ENCODE assay signal across 22 cellular contexts in genomic region chr13:76934671-76935070, GRCh38. TPM values are rescaled to one million over a fixed set of nuclear protein-coding genes. Genes with fewer than 3 reads are reported as not detected.
A peak's percentile ranks its signal among the peaks of the same experiment; 100 is the strongest.
DNase-seq lines count a peak whose midpoint lies in the region; ATAC-seq and TF ChIP-seq lines count a peak whose summit lies in the region.
"Had no signal": no experiment of that assay in that cellular context is flagged by ENCODE, and none has a peak within 500 bp of the region (broad histone marks: within the 10 kb centered on the region; RNA-seq: fewer than 3 reads in every experiment).

No MANE protein-coding gene starts in this region.

- H3K9ac ChIP-seq in IMR-90 (ENCODE audit: low read depth, low read length), result no peak overlapping the region

- no peak overlapping the region for H3K23ac ChIP-seq in IMR-90 (ENCODE audit: low read depth, low read length)

- H3K4me3 ChIP-seq in IMR-90 (ENCODE audit: insufficient read depth, low read depth, low read length) (no peak overlapping the region), breast epithelium (no peak overlapping the region), right lobe of liver (no peak overlapping the region)
- H3K4me3 ChIP-seq: HAP-1, SJCRH30 had no signal

- no peak for TF ChIP-seq CTCF in IMR-90 (conservative IDR thresholded peaks at IDR 0.05; ENCODE audit: low read depth, low read length)
- no peak for TF ChIP-seq CTCF in chondrocyte (IDR thresholded peaks at IDR 0.05)
- TF ChIP-seq CTCF in nephron progenitor cell (IDR thresholded peaks at IDR 0.05), result no peak
- no peak for TF ChIP-seq CTCF in breast epithelium (IDR thresholded peaks at IDR 0.05)
- TF ChIP-seq CTCF in right lobe of liver (IDR thresholded peaks at IDR 0.05), result no peak

- no TSS peak for BruUV-seq in IMR-90 (replicated peaks; lab: Mats Ljungman, UMichigan)

- H3K27ac ChIP-seq in IMR-90 (ENCODE audit: insufficient read depth, low read length), result no peak overlapping the region
- no peak overlapping the region for H3K27ac ChIP-seq in breast epithelium
- H3K27ac ChIP-seq in right lobe of liver, result no peak overlapping the region
- H3K27ac ChIP-seq: HL-60, SJCRH30 had no signal

- no peak overlapping the region for H2BK120ac ChIP-seq in IMR-90 (ENCODE audit: low read depth, low read length)

- no peaks in the 10 kb centered on the region for H3K79me1 ChIP-seq in IMR-90 (ENCODE audit: low read depth in 1 of 2, low read length in 2 of 2)

- no peak overlapping the region for H3K4ac ChIP-seq in IMR-90 (ENCODE audit: low read depth, low read length)

- H3K9me3 Mint-ChIP-seq in chondrocyte (ENCODE audit: low read depth) (peaks cover 21% of the 10 kb centered on the region), nephron progenitor cell (peaks cover 6% of the 10 kb centered on the region)

- H3K27ac Mint-ChIP-seq in chondrocyte (ENCODE audit: unreplicated experiment) (peak overlapping the region; percentile 8), nephron progenitor cell (peak overlapping the region; percentile 61)
- H3K27ac Mint-ChIP-seq: CD14-positive monocyte, IgD-negative memory B cell had no signal

- in situ Hi-C loops in IMR-90 (cut with MboI; ENCODE audit: low sequenced_read_pairs), result no loop called here

- no peak overlapping the region for H4K5ac ChIP-seq in IMR-90 (ENCODE audit: low read depth, low read length)

- no peak overlapping the region for H2BK15ac ChIP-seq in IMR-90 (ENCODE audit: low read depth, low read length)

- CTCF ChIA-PET in IMR-90 (lab: Yijun Ruan, JAX), result no interaction called here

- H2AK9ac ChIP-seq in IMR-90 (replicated peaks; ENCODE audit: low read depth, low read length, poor library complexity), result no peak overlapping the region

- H4K91ac ChIP-seq in IMR-90 (ENCODE audit: insufficient read depth, low read depth, low read length), result no peak overlapping the region

- DNase-seq in GM03348 (ENCODE audit: low spot score) (peak; percentile 9), IMR-90 (no peak), chondrocyte (ENCODE audit: low spot score) (no peak), nephron progenitor cell (no peak), breast epithelium (ENCODE audit: low spot score in 2 of 2) (no peak), right lobe of liver (no peak)
- DNase-seq: ACHN, DMS153, Karpas-422, NCI-H1092, NCI-H1436 treated with DMSO at 0.1 percent for 48 hours, NCI-H2029, NCI-H510A, NCI-H774, SJCRH30, T-helper 2 cell had no signal

- H3K14ac ChIP-seq in IMR-90 (replicated peaks; ENCODE audit: low read depth, low read length), result no peak overlapping the region

- no peak for TF ChIP-seq RAD21 in IMR-90 (IDR thresholded peaks at IDR 0.05; ENCODE audit: low read length)

- no CpG with 5 or more reads among the region's 1 CpG for WGBS in IMR-90 (ENCODE audit: extremely low coverage in 2 of 2, insufficient read length in 1 of 2), 2 experiments
- 93% methylated on average over 1 of the region's 1 CpG for WGBS in right lobe of liver (ENCODE audit: insufficient coverage, low coverage, low lambda C conversion rate, missing lambda C conversion rate)

- no peak overlapping the region for H3K56ac ChIP-seq in IMR-90 (ENCODE audit: extremely low read depth, insufficient read depth, low read length)

- H3K18ac ChIP-seq in IMR-90 (ENCODE audit: low read depth, low read length), result no peak overlapping the region

- peak; percentile 40 for ATAC-seq in IMR-90 (ENCODE audit: low read depth)
- no peak for ATAC-seq in HG03097 (IDR thresholded peaks at IDR 0.05; ENCODE audit: low FRiP score, unreplicated experiment)
- ATAC-seq in right lobe of liver, result no peak

- peaks cover 4% of the 10 kb centered on the region for H3K4me1 ChIP-seq in IMR-90 (ENCODE audit: control insufficient read depth, insufficient read depth, low read length)
- no peaks in the 10 kb centered on the region for H3K4me1 ChIP-seq in breast epithelium
- H3K4me1 ChIP-seq in right lobe of liver, result no peaks in the 10 kb centered on the region
- H3K4me1 ChIP-seq: HAP-1 had no signal

- H3K9me3 ChIP-seq in IMR-90 (ENCODE audit: control insufficient read depth, insufficient read depth, low read length), result peaks cover 4% of the 10 kb centered on the region; the same call in 1 of the 2 replicates
- peaks cover 0 to 5% of the 10 kb centered on the region in 2 donors for H3K9me3 ChIP-seq in breast epithelium
- no peaks in the 10 kb centered on the region for H3K9me3 ChIP-seq in right lobe of liver
- H3K9me3 ChIP-seq: HAP-1, SJCRH30 had no signal

- H3K9me1 ChIP-seq in IMR-90 (ENCODE audit: insufficient read depth, low read length), result no peaks in the 10 kb centered on the region

- no peak overlapping the region for H4K8ac ChIP-seq in IMR-90 (ENCODE audit: low read depth in 2 of 2, low read length in 2 of 2)

- H3K4me1 Mint-ChIP-seq in chondrocyte (ENCODE audit: low read depth) (peaks cover 29% of the 10 kb centered on the region), nephron progenitor cell (no peaks in the 10 kb centered on the region)
- H3K4me1 Mint-ChIP-seq: IgD-negative memory B cell had no signal

- no peak overlapping the region for H2AFZ ChIP-seq in IMR-90 (replicated peaks; ENCODE audit: low read length, poor library complexity)

- H3K4me3 Mint-ChIP-seq in chondrocyte (ENCODE audit: unreplicated experiment), result no peak overlapping the region
- H3K4me3 Mint-ChIP-seq in nephron progenitor cell, result no peak overlapping the region
- H3K4me3 Mint-ChIP-seq: CD14-positive monocyte, IgD-negative memory B cell had no signal

- no peak overlapping the region for H2BK20ac ChIP-seq in IMR-90 (ENCODE audit: low read depth, low read length)

- H2AK5ac ChIP-seq in IMR-90 (ENCODE audit: low read depth, low read length), result no peak overlapping the region

- H3K27me3 ChIP-seq in IMR-90 (ENCODE audit: control insufficient read depth, insufficient read depth, low read length) (peaks cover 2% of the 10 kb centered on the region; the same call in 1 of the 2 replicates), breast epithelium (no peaks in the 10 kb centered on the region), right lobe of liver (no peaks in the 10 kb centered on the region)
- H3K27me3 ChIP-seq: SJCRH30 had no signal

- no peak overlapping the region for H3K4me2 ChIP-seq in IMR-90 (ENCODE audit: low read depth, low read length)

- no peak overlapping the region for H2BK5ac ChIP-seq in IMR-90 (ENCODE audit: low read depth, low read length, poor library complexity, severe bottlenecking)

- TF ChIP-seq POLR2A in IMR-90 (IDR thresholded peaks at IDR 0.05; ENCODE audit: low read depth, low read length) (no peak), breast epithelium (IDR thresholded peaks at IDR 0.05) (no peak), right lobe of liver (IDR thresholded peaks at IDR 0.05) (no peak)

- POLR2A ChIA-PET in IMR-90 (lab: Charles Lee; ENCODE audit: unreplicated experiment), result no interaction called here

- intact Hi-C loops in IMR-90 (cut with micrococcal nuclease), result no loop called here
- intact Hi-C loops in breast epithelium (cut with DNase I; ENCODE audit: low total_unique reads), result no loop called here
- intact Hi-C loops in right lobe of liver (cut with DNase I), result no loop called here

- H4K20me1 ChIP-seq in IMR-90 (ENCODE audit: insufficient read depth, low read length), result no peaks in the 10 kb centered on the region

- dilution Hi-C loops in IMR-90 (cut with HindIII; ENCODE audit: low sequenced_read_pairs, unreplicated experiment), result no loop called here

- H3K36me3 Mint-ChIP-seq in chondrocyte (ENCODE audit: low read depth) (no peaks in the 10 kb centered on the region), nephron progenitor cell (ENCODE audit: low read depth) (no peaks in the 10 kb centered on the region)

- H3K27me3 Mint-ChIP-seq in chondrocyte (ENCODE audit: low read depth), result no peaks in the 10 kb centered on the region
- peaks cover 7% of the 10 kb centered on the region for H3K27me3 Mint-ChIP-seq in nephron progenitor cell (ENCODE audit: low read depth, poor library complexity)

- H3K36me3 ChIP-seq in IMR-90 (ENCODE audit: control insufficient read depth, insufficient read depth, low read length) (no peaks in the 10 kb centered on the region), breast epithelium (no peaks in the 10 kb centered on the region), right lobe of liver (no peaks in the 10 kb centered on the region)
- H3K36me3 ChIP-seq: HAP-1, SJCRH30 had no signal

TF ChIP-seq in IMR-90, 13 proteins besides CTCF, POLR2A, EP300 and RAD21 (continues in another document):
- TF ChIP-seq RFX5 (IDR thresholded peaks at IDR 0.05; ENCODE audit: low read depth, low read length), result no peak
- no peak for TF ChIP-seq FOS (IDR thresholded peaks at IDR 0.05; ENCODE audit: low read depth, low read length)
- no peak for TF ChIP-seq CEBPB (IDR thresholded peaks at IDR 0.05; ENCODE audit: low read depth, low read length)
- TF ChIP-seq ELK1 (IDR thresholded peaks at IDR 0.05; ENCODE audit: borderline replicate concordance, low read depth, low read length), result no peak

RNA-seq across cellular contexts. Expression of gene ACOD1, which starts 13.6 kb away (rescaled TPM):
- total RNA-seq in IMR-90 (2012; rRNA removed), result not detected in 2 replicates
- polyA plus RNA-seq in IMR-90 (2012; rRNA removed), result not detected in 2 replicates
- not detected in 2 replicates for polyA plus RNA-seq in IMR-90 (2012; cell fraction: cytosol; rRNA removed)
- not detected in 2 replicates for polyA plus RNA-seq in IMR-90 (2012; cell fraction: nucleus; rRNA removed; ENCODE audit: low replicate concordance)
- total RNA-seq in chondrocyte, result not detected in 3 replicates
- not detected for total RNA-seq in breast epithelium
- total RNA-seq in right lobe of liver, result not detected
- total RNA-seq: MCF 10A, SJCRH30 had no signal
- polyA plus RNA-seq: CD14-positive monocyte, IgD-negative memory B cell had no signal

RNA-seq across cellular contexts. Expression of gene KCTD12, which starts 48.5 kb away (rescaled TPM):
- total RNA-seq in IMR-90 (2012; rRNA removed), result 1.8 and 3.9 TPM in 2 replicates
- polyA plus RNA-seq in IMR-90 (2012; rRNA removed), result 1.4 and 1.9 TPM in 2 replicates
- 0.53 and 0.85 TPM in 2 replicates for polyA plus RNA-seq in IMR-90 (2012; cell fraction: cytosol; rRNA removed)
- 0.48 and 0.55 TPM in 2 replicates for polyA plus RNA-seq in IMR-90 (2012; cell fraction: nucleus; rRNA removed; ENCODE audit: low replicate concordance)
- total RNA-seq in chondrocyte, result 33.8 to 49.6 TPM (median 34.1 TPM) in 3 replicates
- 100 to 1,000 TPM in 1 of 3 donors, 10 to 100 TPM in 2; 59.7 to 117 (median 65.9) TPM for total RNA-seq in breast epithelium
- 10 to 100 TPM in 1 of 6 experiments, 1 to 10 TPM in 5; 3.5 to 10.9 (median 7.1) TPM for total RNA-seq in right lobe of liver

RNA-seq across cellular contexts. Expression of gene CLN5, which starts 57.2 kb away (rescaled TPM):
- total RNA-seq in IMR-90 (2012; rRNA removed), result 15.1 and 22.8 TPM in 2 replicates
- polyA plus RNA-seq in IMR-90 (2012; rRNA removed), result 9.7 and 11.3 TPM in 2 replicates
- polyA plus RNA-seq in IMR-90 (2012; cell fraction: cytosol; rRNA removed), result 3.9 and 5.7 TPM in 2 replicates
- 8.2 and 17.8 TPM in 2 replicates for polyA plus RNA-seq in IMR-90 (2012; cell fraction: nucleus; rRNA removed; ENCODE audit: low replicate concordance)
- total RNA-seq in chondrocyte, result 22.7 to 37.4 TPM (median 27.2 TPM) in 3 replicates
- 10 to 100 TPM; 27.4 to 40.5 (median 32.4) TPM for total RNA-seq in breast epithelium
- total RNA-seq in right lobe of liver, result 10 to 100 TPM; 14.7 to 26.5 (median 18.5) TPM
